Comparison of ENCODE assay signal across 8 cellular contexts in the genomic region with DNA sequence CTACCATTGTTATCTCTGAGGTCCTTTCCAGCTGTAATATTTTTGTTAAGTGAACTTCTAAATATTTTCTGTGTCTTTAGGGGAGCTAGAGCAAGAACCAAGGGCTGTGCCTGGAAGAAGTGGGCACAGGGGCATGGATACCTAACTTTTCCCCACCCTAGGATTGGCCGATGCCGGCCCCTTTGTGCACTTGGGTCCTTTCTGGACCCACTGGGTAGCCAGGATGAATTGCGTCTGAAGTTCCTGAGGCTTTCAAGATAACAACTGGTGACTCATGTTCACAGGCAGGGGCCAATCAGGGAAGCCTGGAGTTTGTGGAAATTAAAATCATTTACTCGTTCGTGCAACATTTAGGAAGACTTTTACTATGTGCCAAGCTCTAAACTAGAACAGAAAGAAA. TPM values are rescaled to one million over a fixed set of nuclear protein-coding genes. Genes with fewer than 3 reads are reported as not detected.
DNase-seq lines count a peak whose midpoint lies in the region; TF ChIP-seq lines count a peak whose summit lies in the region.

No MANE protein-coding gene starts in this region.

- DNase-seq in Daoy (ENCODE audit: low read depth) (peak; percentile 54), OCI-M1 (lab: John Stamatoyannopoulos, UW) (peak; percentile 79), endodermal cell (no peak), progenitor cell of endocrine pancreas (ENCODE audit: low spot score, unreplicated experiment) (no peak), SKM-1 treated with dmso at 0.1 percent for 144 hours (lab: John Stamatoyannopoulos, UW; ENCODE audit: unreplicated experiment) (no peak), NCI-H748 treated with DMSO at 0.1 percent for 48 hours (lab: John Stamatoyannopoulos, UW) (no peak), activated gamma-delta T cell treated with Interleukin-2 at 50 U/mL for 16 hours (no peak)
- no peak for DNase-seq in activated CD4-positive, alpha-beta T cell treated with anti-CD3 and anti-CD28 coated beads, Interleukin-2, amount 50 U/mL, for 4 hours

- peaks cover 16% of the 10 kb centered on the region for H3K36me3 Mint-ChIP-seq in endodermal cell (ENCODE audit: low read depth)
- H3K36me3 Mint-ChIP-seq in progenitor cell of endocrine pancreas (ENCODE audit: insufficient read depth), result peaks cover 2% of the 10 kb centered on the region

- no peaks in the 10 kb centered on the region for H3K4me1 ChIP-seq in endodermal cell (ENCODE audit: control insufficient read depth, insufficient read depth, low read length)

- H3K4me3 ChIP-seq in endodermal cell (ENCODE audit: low read length), result peak overlapping the region; percentile 90

- no peaks in the 10 kb centered on the region for H3K27me3 Mint-ChIP-seq in endodermal cell (ENCODE audit: insufficient read depth)
- H3K27me3 Mint-ChIP-seq in progenitor cell of endocrine pancreas, result no peaks in the 10 kb centered on the region

- H3K4me3 Mint-ChIP-seq in endodermal cell (peak overlapping the region; percentile 92), progenitor cell of endocrine pancreas (ENCODE audit: low read depth) (peak overlapping the region; percentile 93)

- H3K4me1 Mint-ChIP-seq in endodermal cell, result peaks cover 18% of the 10 kb centered on the region
- H3K4me1 Mint-ChIP-seq in progenitor cell of endocrine pancreas (ENCODE audit: low read depth), result peaks cover 15% of the 10 kb centered on the region

- H3K27ac Mint-ChIP-seq in endodermal cell, result no peak overlapping the region
- no peak overlapping the region for H3K27ac Mint-ChIP-seq in progenitor cell of endocrine pancreas

- H3K27ac ChIP-seq in endodermal cell (ENCODE audit: low read depth, low read length), result no peak overlapping the region

- H3K9me3 Mint-ChIP-seq in endodermal cell (no peaks in the 10 kb centered on the region), progenitor cell of endocrine pancreas (ENCODE audit: low read depth) (no peaks in the 10 kb centered on the region)

- peak overlapping the region; percentile 38 for H3K9ac ChIP-seq in endodermal cell (ENCODE audit: extremely low read depth, low read length, poor library complexity, severe bottlenecking)

- H3K9me3 ChIP-seq in endodermal cell (ENCODE audit: control insufficient read depth, low read length), result no peaks in the 10 kb centered on the region

- H3K27me3 ChIP-seq in endodermal cell (ENCODE audit: control insufficient read depth, insufficient read depth, low read length, poor library complexity, severe bottlenecking), result no peaks in the 10 kb centered on the region

- WGBS in endodermal cell (ENCODE audit: insufficient coverage in 1 of 2, insufficient read length in 1 of 2), 2 experiments, result 54 to 64% methylated on average over 4 to 5 of the region's 5 CpGs

- TF ChIP-seq CTCF in endodermal cell (conservative IDR thresholded peaks at IDR 0.05), result no peak
- no peak for TF ChIP-seq CTCF in progenitor cell of endocrine pancreas (IDR thresholded peaks at IDR 0.05; ENCODE audit: unreplicated experiment)

- peaks cover 25% of the 10 kb centered on the region for H3K36me3 ChIP-seq in endodermal cell (ENCODE audit: control insufficient read depth, insufficient read depth, low read length)

RNA-seq across cellular contexts. Expression of a gene that starts 0.8 kb away (rescaled TPM):
- 76.1 and 85.7 TPM in 2 replicates for total RNA-seq in Daoy (2014; rRNA removed; shearing (Covaris generic))
- total RNA-seq in endodermal cell, result 10 to 100 TPM; 33.3 to 52.0 TPM
- 43.1 TPM for polyA plus RNA-seq in endodermal cell (2013, experiment 1 of 2)
- 46.7 TPM for polyA plus RNA-seq in endodermal cell (2013, experiment 2 of 2)
- total RNA-seq in progenitor cell of endocrine pancreas, result 27.4 and 36.9 TPM in 2 replicates

RNA-seq across cellular contexts. Expression of a gene that starts 0.8 kb away (rescaled TPM):
- total RNA-seq in Daoy (2014; rRNA removed; shearing (Covaris generic)), result 4.6 and 6.5 TPM in 2 replicates
- total RNA-seq in endodermal cell, result 10 to 100 TPM; 51.8 to 59.3 TPM
- polyA plus RNA-seq in endodermal cell (2013, experiment 1 of 2), result 39.0 TPM
- polyA plus RNA-seq in endodermal cell (2013, experiment 2 of 2), result 28.8 TPM
- 49.3 and 55.9 TPM in 2 replicates for total RNA-seq in progenitor cell of endocrine pancreas

Comparison
In these comparisons a context has a peak if more than half of its experiments do, and no peak if none do; other contexts are left out.
1. DNase-seq: peak in Daoy (single experiment) and OCI-M1 (single experiment); none in endodermal cell (single experiment), progenitor cell of endocrine pancreas (single experiment), SKM-1 treated with dmso at 0.1 percent for 144 hours (single experiment), activated CD4-positive, alpha-beta T cell treated with anti-CD3 and anti-CD28 coated beads, Interleukin-2, amount 50 U/mL, for 4 hours (0 of 2), NCI-H748 treated with DMSO at 0.1 percent for 48 hours (single experiment) and activated gamma-delta T cell treated with Interleukin-2 at 50 U/mL for 16 hours (single experiment).